In genomic region chr1:45827256-45827655, GRCh38 we compare ENCODE assay signal across 19 cellular contexts. TPM values are rescaled to one million over a fixed set of nuclear protein-coding genes. Genes with fewer than 3 reads are reported as not detected.
A peak's percentile ranks its signal among the peaks of the same experiment; 100 is the strongest.
DNase-seq lines count a peak whose midpoint lies in the region; ATAC-seq and TF ChIP-seq lines count a peak whose summit lies in the region.
"Had no signal": no experiment of that assay in that cellular context is flagged by ENCODE, and none has a peak within 500 bp of the region (broad histone marks: within the 10 kb centered on the region; RNA-seq: fewer than 3 reads in every experiment).

No MANE protein-coding gene starts in this region.

- intact Hi-C loops in HCT116 (cut with micrococcal nuclease): no loop called here

- no peaks in the 10 kb centered on the region for H3K27me3 ChIP-seq in HCT116 (ENCODE audit: insufficient read depth, low read length)
- H3K27me3 ChIP-seq in endodermal cell (ENCODE audit: control insufficient read depth, insufficient read depth, low read length, poor library complexity, severe bottlenecking): no peaks in the 10 kb centered on the region
- H3K27me3 ChIP-seq: BLaER1 had no signal

- no peaks in the 10 kb centered on the region for H3K9me3 ChIP-seq in HCT116 (ENCODE audit: control insufficient read depth in 1 of 2, insufficient read depth in 1 of 2, low read depth in 1 of 2, low read length in 2 of 2)
- H3K9me3 ChIP-seq in endodermal cell (ENCODE audit: control insufficient read depth, low read length): no peaks in the 10 kb centered on the region
- H3K9me3 ChIP-seq: BLaER1 had no signal

- WGBS in endodermal cell (ENCODE audit: insufficient coverage in 1 of 2, insufficient read length in 1 of 2), 2 experiments: 97 to 100% methylated on average over 1 to 2 of the region's 2 CpGs

- H3K4me1 Mint-ChIP-seq in endodermal cell: peaks cover 11% of the 10 kb centered on the region
- H3K4me1 Mint-ChIP-seq: CD14-positive monocyte had no signal

- no peak for TF ChIP-seq RAD21 in HCT116 (IDR thresholded peaks at IDR 0.05; ENCODE audit: low read depth)

- H3K27ac ChIP-seq in C4-2B: peak overlapping the region; percentile 56; the same call in 1 of the 2 replicates
- no peak overlapping the region for H3K27ac ChIP-seq in HCT116 (ENCODE audit: low read depth, low read length)
- H3K27ac ChIP-seq in VCaP: peak overlapping the region; percentile 49
- no peak overlapping the region for H3K27ac ChIP-seq in endodermal cell (ENCODE audit: low read depth, low read length)
- H3K27ac ChIP-seq: BLaER1, GM23248 had no signal

- H4K20me1 ChIP-seq in HCT116 (ENCODE audit: insufficient read depth): no peaks in the 10 kb centered on the region
- H4K20me1 ChIP-seq: BLaER1 had no signal

- DNase-seq in HCT116 (ENCODE audit: low read depth, low spot score) (no peak), endodermal cell (no peak), SHP77 treated with DMSO at 0.1 percent for 48 hours (lab: John Stamatoyannopoulos, UW) (no peak), foreskin fibroblast (no peak)
- DNase-seq in activated CD4-positive, alpha-beta T cell treated with anti-CD3 and anti-CD28 coated beads, Interleukin-2, amount 50 U/mL, for 48 hours: no peak
- DNase-seq: CD4-positive, alpha-beta T cell; CD8-positive, alpha-beta memory T cell; DMS53; DMS79 treated with DMSO at 0.1 percent for 48 hours; GF-D8; GM23248; H7; HCEC 1CT had no signal

- H3K9ac ChIP-seq in HCT116 (ENCODE audit: low read length): no peak overlapping the region
- H3K9ac ChIP-seq in endodermal cell (ENCODE audit: extremely low read depth, low read length, poor library complexity, severe bottlenecking): no peak overlapping the region
- H3K9ac ChIP-seq: BLaER1, GM23248 had no signal

- no peak overlapping the region for H3K4me3 Mint-ChIP-seq in endodermal cell
- H3K4me3 Mint-ChIP-seq: B cell; CD14-positive monocyte; CD4-positive, alpha-beta T cell; CD8-positive, alpha-beta memory T cell had no signal

- RAD21 ChIA-PET in HCT116 (lab: Charles Lee; ENCODE audit: low non-redundant PET in 1 of 2, low total read pairs in 2 of 2, uncharacterized antibody in 2 of 2, unreplicated experiment in 2 of 2): no interaction called here

- CTCF ChIA-PET in HCT116 (lab: Charles Lee): no interaction called here

- H3K79me2 ChIP-seq in HCT116 (ENCODE audit: insufficient read depth, low read length): peaks cover 23% of the 10 kb centered on the region

- TF ChIP-seq CTCF in C4-2B (conservative IDR thresholded peaks at IDR 0.05): no peak
- no peak for TF ChIP-seq CTCF in HCT116 (IDR thresholded peaks at IDR 0.05 in 2 of 3, conservative IDR thresholded peaks at IDR 0.05 in 1 of 3; ENCODE audit: borderline replicate concordance in 1 of 3, insufficient read depth in 1 of 3, low read depth in 2 of 3, low read length in 2 of 3)
- no peak for TF ChIP-seq CTCF in VCaP (conservative IDR thresholded peaks at IDR 0.05)
- TF ChIP-seq CTCF in endodermal cell (conservative IDR thresholded peaks at IDR 0.05): no peak
- no peak for TF ChIP-seq CTCF in foreskin fibroblast (IDR thresholded peaks at IDR 0.05; ENCODE audit: low read depth, low read length)

- H3K9me3 Mint-ChIP-seq in endodermal cell: no peaks in the 10 kb centered on the region
- H3K9me3 Mint-ChIP-seq: CD14-positive monocyte; CD4-positive, alpha-beta T cell; CD8-positive, alpha-beta memory T cell had no signal

- POLR2A ChIA-PET in HCT116 (lab: Charles Lee): no interaction called here

- no peaks in the 10 kb centered on the region for H3K4me1 ChIP-seq in HCT116 (ENCODE audit: control insufficient read depth in 1 of 2, insufficient read depth in 2 of 2, low read length in 2 of 2)
- H3K4me1 ChIP-seq in endodermal cell (ENCODE audit: control insufficient read depth, insufficient read depth, low read length): no peaks in the 10 kb centered on the region

- peaks cover 63% of the 10 kb centered on the region for H3K36me3 Mint-ChIP-seq in endodermal cell (ENCODE audit: low read depth)

- H3K9me2 ChIP-seq in HCT116 (ENCODE audit: insufficient read depth): no peaks in the 10 kb centered on the region

- H3K27ac Mint-ChIP-seq in endodermal cell: peak overlapping the region; percentile 45
- H3K27ac Mint-ChIP-seq: B cell; CD14-positive monocyte; CD4-positive, alpha-beta T cell had no signal

- H3K4me2 ChIP-seq in HCT116 (ENCODE audit: low read length): no peak overlapping the region
- H3K4me2 ChIP-seq: BLaER1 had no signal

- TF ChIP-seq POLR2A in HCT116 (IDR thresholded peaks at IDR 0.05; ENCODE audit: borderline replicate concordance, extremely low read depth, insufficient read depth, insufficient read length): no peak

- H3K36me3 ChIP-seq in HCT116 (ENCODE audit: control insufficient read depth in 1 of 2, insufficient read depth in 2 of 2, low read length in 2 of 2) (peaks cover 0 to 8% of the 10 kb centered on the region in 2 experiments; a peak in 1 of 4 replicates), endodermal cell (ENCODE audit: control insufficient read depth, insufficient read depth, low read length) (peaks cover 54% of the 10 kb centered on the region)

- H3K4me3 ChIP-seq in HCT116 (replicated peaks in 1 of 2; ENCODE audit: low read depth in 1 of 2, low read length in 2 of 2) (no peak overlapping the region), endodermal cell (ENCODE audit: low read length) (no peak overlapping the region), foreskin fibroblast (ENCODE audit: low read depth in 1 of 2, low read length in 2 of 2) (no peak overlapping the region)
- H3K4me3 ChIP-seq: BLaER1, GM23248 had no signal

- H3K27me3 Mint-ChIP-seq in endodermal cell (ENCODE audit: insufficient read depth): no peaks in the 10 kb centered on the region
- H3K27me3 Mint-ChIP-seq: B cell; CD4-positive, alpha-beta T cell; CD8-positive, alpha-beta memory T cell had no signal

- no peak for ATAC-seq in HCT116
- no peak for ATAC-seq in HG02852 (IDR thresholded peaks at IDR 0.05; ENCODE audit: unreplicated experiment)

- H2AFZ ChIP-seq in HCT116 (ENCODE audit: low read depth, low read length, poor library complexity, severe bottlenecking): no peak overlapping the region
- H2AFZ ChIP-seq: GM23248 had no signal

- BruUV-seq in HCT116 (replicated peaks; lab: Mats Ljungman, UMichigan): TSS peak; percentile 19

TF ChIP-seq in HCT116, 20 proteins besides CTCF, POLR2A, EP300 and RAD21 (continues in another document):
- no peak for TF ChIP-seq ZNF274 (IDR thresholded peaks at IDR 0.05; ENCODE audit: low read depth, low read length)
- TF ChIP-seq, protein P1, sequence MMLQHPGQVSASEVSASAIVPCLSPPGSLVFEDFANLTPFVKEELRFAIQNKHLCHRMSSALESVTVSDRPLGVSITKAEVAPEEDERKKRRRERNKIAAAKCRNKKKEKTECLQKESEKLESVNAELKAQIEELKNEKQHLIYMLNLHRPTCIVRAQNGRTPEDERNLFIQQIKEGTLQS (IDR thresholded peaks at IDR 0.05): no peak
- TF ChIP-seq, protein P2, sequence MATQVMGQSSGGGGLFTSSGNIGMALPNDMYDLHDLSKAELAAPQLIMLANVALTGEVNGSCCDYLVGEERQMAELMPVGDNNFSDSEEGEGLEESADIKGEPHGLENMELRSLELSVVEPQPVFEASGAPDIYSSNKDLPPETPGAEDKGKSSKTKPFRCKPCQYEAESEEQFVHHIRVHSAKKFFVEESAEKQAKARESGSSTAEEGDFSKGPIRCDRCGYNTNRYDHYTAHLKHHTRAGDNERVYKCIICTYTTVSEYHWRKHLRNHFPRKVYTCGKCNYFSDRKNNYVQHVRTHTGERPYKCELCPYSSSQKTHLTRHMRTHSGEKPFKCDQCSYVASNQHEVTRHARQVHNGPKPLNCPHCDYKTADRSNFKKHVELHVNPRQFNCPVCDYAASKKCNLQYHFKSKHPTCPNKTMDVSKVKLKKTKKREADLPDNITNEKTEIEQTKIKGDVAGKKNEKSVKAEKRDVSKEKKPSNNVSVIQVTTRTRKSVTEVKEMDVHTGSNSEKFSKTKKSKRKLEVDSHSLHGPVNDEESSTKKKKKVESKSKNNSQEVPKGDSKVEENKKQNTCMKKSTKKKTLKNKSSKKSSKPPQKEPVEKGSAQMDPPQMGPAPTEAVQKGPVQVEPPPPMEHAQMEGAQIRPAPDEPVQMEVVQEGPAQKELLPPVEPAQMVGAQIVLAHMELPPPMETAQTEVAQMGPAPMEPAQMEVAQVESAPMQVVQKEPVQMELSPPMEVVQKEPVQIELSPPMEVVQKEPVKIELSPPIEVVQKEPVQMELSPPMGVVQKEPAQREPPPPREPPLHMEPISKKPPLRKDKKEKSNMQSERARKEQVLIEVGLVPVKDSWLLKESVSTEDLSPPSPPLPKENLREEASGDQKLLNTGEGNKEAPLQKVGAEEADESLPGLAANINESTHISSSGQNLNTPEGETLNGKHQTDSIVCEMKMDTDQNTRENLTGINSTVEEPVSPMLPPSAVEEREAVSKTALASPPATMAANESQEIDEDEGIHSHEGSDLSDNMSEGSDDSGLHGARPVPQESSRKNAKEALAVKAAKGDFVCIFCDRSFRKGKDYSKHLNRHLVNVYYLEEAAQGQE (IDR thresholded peaks at IDR 0.05; ENCODE audit: low read depth): no peak
- TF ChIP-seq ZBTB33 (IDR thresholded peaks at IDR 0.05; ENCODE audit: extremely low read depth, insufficient replicate concordance, low read length): no peak
- TF ChIP-seq ZFX (IDR thresholded peaks at IDR 0.05): no peak
- no peak for TF ChIP-seq FOSL1 (IDR thresholded peaks at IDR 0.05; ENCODE audit: low read depth)
- no peak for TF ChIP-seq YY1 (IDR thresholded peaks at IDR 0.05; ENCODE audit: extremely low read depth, insufficient replicate concordance, low read depth, low read length)
- no peak for TF ChIP-seq TCF7L2 (IDR thresholded peaks at IDR 0.05; ENCODE audit: borderline replicate concordance, extremely low read depth, insufficient read depth, insufficient read length)
- TF ChIP-seq EGR1 (IDR thresholded peaks at IDR 0.05; ENCODE audit: low read depth): no peak
- TF ChIP-seq POLR2AphosphoS5 (IDR thresholded peaks at IDR 0.05; ENCODE audit: low read depth, low read length): no peak

RNA-seq across cellular contexts. Expression of gene MAST2, which starts 23.8 kb away (rescaled TPM):
- total RNA-seq in HCT116 (2021; ENCODE audit: unreplicated experiment): 41.9 TPM
- polyA plus RNA-seq in HCT116 (2012): 36.5 and 37.0 TPM in 2 replicates
- total RNA-seq in endodermal cell: 10 to 100 TPM; 46.3 to 60.7 TPM
- polyA plus RNA-seq in endodermal cell (2013, experiment 1 of 2): 40.3 TPM
- polyA plus RNA-seq in endodermal cell (2013, experiment 2 of 2): 40.2 TPM

Comparison
In these comparisons a context has a peak if more than half of its experiments do, and no peak if none do; other contexts are left out.
1. H3K27ac ChIP-seq: peak in C4-2B (single experiment) and VCaP (single experiment); none in HCT116 (single experiment) and endodermal cell (single experiment).